ENCODE assay signal across 18 cellular contexts in genomic region chr6:158000530-158001307, GRCh38. TPM values are rescaled to one million over a fixed set of nuclear protein-coding genes. Genes with fewer than 3 reads are reported as not detected.
A peak's percentile ranks its signal among the peaks of the same experiment; 100 is the strongest.
DNase-seq lines count a peak whose midpoint lies in the region; TF ChIP-seq lines count a peak whose summit lies in the region.
"Had no signal": no experiment of that assay in that cellular context is flagged by ENCODE, and none has a peak within 500 bp of the region (broad histone marks: within the 10 kb centered on the region; RNA-seq: fewer than 3 reads in every experiment).

No MANE protein-coding gene starts in this region.

- H3K27me3 Mint-ChIP-seq in HFFc6 (ENCODE audit: insufficient read depth), result peaks cover 4% of the 10 kb centered on the region; the same call in 1 of the 2 replicates
- H3K27me3 Mint-ChIP-seq in brain, result no peaks in the 10 kb centered on the region
- peaks cover 0 to 3% of the 10 kb centered on the region in 2 donors for H3K27me3 Mint-ChIP-seq in CD8-positive, alpha-beta memory T cell
- H3K27me3 Mint-ChIP-seq: activated naive CD4-positive, alpha-beta T cell treated with anti-CD3 and anti-CD28 coated beads, Interleukin-2, amount 10 ng/mL, durations not matched to agents 7 days and 5 days; stimulated activated memory B cell treated with anti-CD40 and anti-IgM and Interleukin-4, amounts not matched to agents 10 μg/mL and 1 μg/mL and 100 μg/mL, for 72 hours had no signal

- H3K9me3 Mint-ChIP-seq in HFFc6 (no peaks in the 10 kb centered on the region), brain (peaks cover 0 to 4% (median 3%) of the 10 kb centered on the region in 5 experiments)
- H3K9me3 Mint-ChIP-seq in CD8-positive, alpha-beta memory T cell, result no peaks in the 10 kb centered on the region
- H3K9me3 Mint-ChIP-seq: activated naive CD4-positive, alpha-beta T cell treated with anti-CD3 and anti-CD28 coated beads, Interleukin-2, amount 10 ng/mL, durations not matched to agents 7 days and 5 days had no signal

- H3K27ac Mint-ChIP-seq in HFFc6 (peak overlapping the region; percentile 54), brain (peak overlapping the region; percentile 39 to 64 (median 49))
- peak overlapping the region in 4 of 8 donors; percentile 15 to 84 (median 34) for H3K27ac Mint-ChIP-seq in CD8-positive, alpha-beta memory T cell
- H3K27ac Mint-ChIP-seq: activated naive CD4-positive, alpha-beta T cell treated with anti-CD3 and anti-CD28 coated beads, Interleukin-2, amount 10 ng/mL, durations not matched to agents 7 days and 5 days had no signal

- POLR2A ChIA-PET in CD8-positive, alpha-beta memory T cell (lab: Charles Lee), result interaction anchor here (0.6 kb wide), 1 partner anchor 1953 kb away, joined by 3 read pairs; no protein-coding TSS in a partner anchor

- no peak overlapping the region for H3K4me3 ChIP-seq in CD8-positive, alpha-beta memory T cell (ENCODE audit: low read length)

- peak overlapping the region; percentile 98 for H3K27ac ChIP-seq in substantia nigra (ENCODE audit: low read depth, low read length, poor library complexity, severe bottlenecking)
- H3K27ac ChIP-seq in CD8-positive, alpha-beta memory T cell (ENCODE audit: low read depth, low read length), result no peak overlapping the region
- H3K27ac ChIP-seq: neutrophil had no signal

- H3K36me3 Mint-ChIP-seq in HFFc6 (ENCODE audit: low read depth) (peaks cover 27% of the 10 kb centered on the region), brain (no peaks in the 10 kb centered on the region)
- peaks cover 2 to 4% (median 3%) of the 10 kb centered on the region in 3 donors for H3K36me3 Mint-ChIP-seq in CD8-positive, alpha-beta memory T cell

- H3K4me1 ChIP-seq in CD8-positive, alpha-beta memory T cell (ENCODE audit: insufficient read depth, low read length), result peaks cover 17% of the 10 kb centered on the region

- H3K4me3 Mint-ChIP-seq in HFFc6 (no peak overlapping the region), brain (no peak overlapping the region)
- no peak overlapping the region for H3K4me3 Mint-ChIP-seq in CD8-positive, alpha-beta memory T cell
- H3K4me3 Mint-ChIP-seq: activated naive CD4-positive, alpha-beta T cell treated with anti-CD3 and anti-CD28 coated beads, Interleukin-2, amount 10 ng/mL, durations not matched to agents 7 days and 5 days; stimulated activated memory B cell treated with anti-CD40 and anti-IgM and Interleukin-4, amounts not matched to agents 10 μg/mL and 1 μg/mL and 100 μg/mL, for 72 hours had no signal

- peaks cover 55% of the 10 kb centered on the region for H3K4me1 Mint-ChIP-seq in HFFc6 (ENCODE audit: low read depth)
- H3K4me1 Mint-ChIP-seq in brain, result peaks cover 69% of the 10 kb centered on the region
- H3K4me1 Mint-ChIP-seq in CD8-positive, alpha-beta memory T cell, result peaks cover 24 to 42% (median 32%) of the 10 kb centered on the region in 3 donors

- DNase-seq in HFFc6 (no peak), middle frontal gyrus (ENCODE audit: extremely low spot score, low spot score) (peak; percentile 2), substantia nigra (lab: John Stamatoyannopoulos, UW) (no peak), globus pallidus (ENCODE audit: low spot score) (no peak), DMS79 (lab: John Stamatoyannopoulos, UW) (no peak)
- DNase-seq in CD8-positive, alpha-beta memory T cell, result no peak
- DNase-seq: activated CD4-positive, CD25-positive, alpha-beta regulatory T cell treated with anti-CD3 and anti-CD28 coated beads, Interleukin-2, amount 50 U/mL, for 72 hours; activated naive CD4-positive, alpha-beta T cell treated with anti-CD3 and anti-CD28 coated beads, Interleukin-2, amount 10 ng/mL, durations not matched to agents 7 days and 5 days; DMS53; foreskin fibroblast; Kasumi-1; NCI-H1417; NCI-H345; SIG-M5; small intestine had no signal

- H3K9me3 ChIP-seq in CD8-positive, alpha-beta memory T cell (ENCODE audit: low read length), result no peaks in the 10 kb centered on the region
- H3K9me3 ChIP-seq: neutrophil had no signal

- no peaks in the 10 kb centered on the region for H3K36me3 ChIP-seq in CD8-positive, alpha-beta memory T cell (ENCODE audit: insufficient read depth, low read length)
- H3K36me3 ChIP-seq: neutrophil had no signal

- no peak for TF ChIP-seq CTCF in HFFc6 (IDR thresholded peaks at IDR 0.05)
- no peak for TF ChIP-seq CTCF in brain (conservative IDR thresholded peaks at IDR 0.05)

- CTCF ChIA-PET in CD8-positive, alpha-beta memory T cell (lab: Charles Lee), result no interaction called here

- H3K27me3 ChIP-seq in CD8-positive, alpha-beta memory T cell (ENCODE audit: insufficient read depth, low read length, poor library complexity, severe bottlenecking), result no peaks in the 10 kb centered on the region
- H3K27me3 ChIP-seq: neutrophil had no signal

RNA-seq across cellular contexts. Expression of gene SYNJ2, which starts 19.1 kb away (rescaled TPM):
- total RNA-seq in HFFc6 (2021; fragmentation: NEBNext Ultra II Directional; extraction: Animal tissue kit (Norgen Biotek cat#: 25700)), result 10 to 100 TPM; 31.8 to 46.4 (median 41.3) TPM
- polyA plus RNA-seq in brain (ENCODE audit: insufficient read depth, low read depth, low replicate concordance), result 17.9 TPM
- 10 to 100 TPM; 16.7 to 17.5 TPM for total RNA-seq in CD8-positive, alpha-beta memory T cell
- polyA plus RNA-seq in CD8-positive, alpha-beta memory T cell, result 8.7 TPM
